In genomic region chr11:68903631-68904457, GRCh38 we compare ENCODE assay signal across 8 cellular contexts. TPM values are rescaled to one million over a fixed set of nuclear protein-coding genes. Genes with fewer than 3 reads are reported as not detected.
DNase-seq lines count a peak whose midpoint lies in the region; ATAC-seq and TF ChIP-seq lines count a peak whose summit lies in the region.

Gene IGHMBP2 (plus strand): TSS chr11:68903891. CDS start chr11:68903953, 62 bp downstream.
Gene MRPL21 (minus strand): TSS chr11:68903832. CDS start chr11:68903810, 22 bp downstream.

- peak within 1 kb of the TSS; percentile 93 for H3K4me3 ChIP-seq in A673 (ENCODE audit: low read depth, low read length, poor library complexity, severe bottlenecking)

- CTCF ChIA-PET in A673 (lab: Charles Lee) = no interaction called here
- CTCF ChIA-PET in activated CD4-positive, alpha-beta T cell treated with anti-CD3 and anti-CD28 coated beads for 36 hours (lab: Charles Lee) = interaction anchor here (0.6 to 1.6 kb wide), 4 partner anchors 14 to 539 kb away, joined by 3 to 4 read pairs (median 3); partner anchors contain the start of gene CPT1A

- DNase-seq in A673 (ENCODE audit: low spot score) (peak; percentile 92), NCI-H345 treated with DMSO at 0.1 percent for 48 hours (lab: John Stamatoyannopoulos, UW; ENCODE audit: unreplicated experiment) (peak; percentile 62)
- DNase-seq in activated CD4-positive, alpha-beta T cell treated with anti-CD3 and anti-CD28 coated beads for 36 hours = peak; percentile 93
- peak; percentile 75 to 83 for DNase-seq in stimulated activated CD4-positive, alpha-beta T cell treated with anti-CD3 and anti-CD28 coated beads, Interleukin-1b, Interleukin-23, amount 100 ng/mL, for 4 hours (ENCODE audit: low read depth in 2 of 2)

- intact Hi-C loops in A673 (cut with micrococcal nuclease; ENCODE audit: unreplicated experiment) = no loop called here
- intact Hi-C loops in activated CD4-positive, alpha-beta T cell treated with anti-CD3 and anti-CD28 coated beads for 36 hours (cut with DNase I, micrococcal nuclease) = loop anchor here (1.0 to 10.0 kb wide), 10 partner anchors 59 to 1371 kb away; partner anchors contain the start of genes C11orf24 (in 1 of the 2), KMT5B (in 1 of the 2), LTO1 (in 1 of the 2) and PPFIA1 (in 1 of the 2)

- no peak for TF ChIP-seq CTCF in A673 (conservative IDR thresholded peaks at IDR 0.05; ENCODE audit: low read depth, low read length)

- no peaks in the 10 kb centered on the region for H3K27me3 ChIP-seq in A673 (replicated peaks; ENCODE audit: insufficient read depth, low read depth, low read length, poor library complexity)
- no peaks in the 10 kb centered on the region for H3K27me3 ChIP-seq in layer of hippocampus (ENCODE audit: control insufficient read depth, insufficient read depth, low read length)

- POLR2A ChIA-PET in A673 (lab: Charles Lee; ENCODE audit: low non-redundant PET) = no interaction called here
- POLR2A ChIA-PET in activated CD4-positive, alpha-beta T cell treated with anti-CD3 and anti-CD28 coated beads for 36 hours (lab: Charles Lee) = interaction anchor here (0.6 kb wide), 1 partner anchor 132 kb away, joined by 3 read pairs; no protein-coding TSS in a partner anchor

- peak; percentile 69 for ATAC-seq in GM18861 (IDR thresholded peaks at IDR 0.05; ENCODE audit: unreplicated experiment)
- peak; percentile 72 for ATAC-seq in HG03097 (IDR thresholded peaks at IDR 0.05; ENCODE audit: low FRiP score, unreplicated experiment)
- peak; percentile 94 for ATAC-seq in activated CD4-positive, alpha-beta T cell treated with anti-CD3 and anti-CD28 coated beads for 36 hours

- peaks cover 31% of the 10 kb centered on the region for H3K36me3 Mint-ChIP-seq in activated CD4-positive, alpha-beta T cell treated with anti-CD3 and anti-CD28 coated beads for 36 hours (ENCODE audit: low read depth)

- H3K27ac ChIP-seq in A673 (ENCODE audit: low read depth, low read length, poor library complexity, severe bottlenecking) (peak within 1 kb of the TSS; percentile 92), cingulate gyrus (ENCODE audit: low read depth, low read length) (peak within 1 kb of the TSS; percentile 66), layer of hippocampus (ENCODE audit: low read depth, low read length) (peak within 1 kb of the TSS; percentile 67)

- H3K27ac Mint-ChIP-seq in activated CD4-positive, alpha-beta T cell treated with anti-CD3 and anti-CD28 coated beads for 36 hours = peak within 1 kb of the TSS; percentile 91

- peaks cover 41% of the 10 kb centered on the region for H3K36me3 ChIP-seq in A673 (ENCODE audit: insufficient read depth, low read length, poor library complexity, severe bottlenecking)

- peaks cover 22% of the 10 kb centered on the region for H3K4me1 ChIP-seq in A673 (ENCODE audit: insufficient read depth, low read length, poor library complexity, severe bottlenecking)

- H3K4me1 Mint-ChIP-seq in activated CD4-positive, alpha-beta T cell treated with anti-CD3 and anti-CD28 coated beads for 36 hours = peaks cover 29% of the 10 kb centered on the region

- no peaks in the 10 kb centered on the region for H3K9me3 ChIP-seq in A673 (ENCODE audit: low read depth, low read length, poor library complexity, severe bottlenecking)

- H3K4me3 Mint-ChIP-seq in activated CD4-positive, alpha-beta T cell treated with anti-CD3 and anti-CD28 coated beads for 36 hours = peak within 1 kb of the TSS; percentile 93

- BruUV-seq in A673 (replicated peaks; lab: Mats Ljungman, UMichigan) = no TSS peak

- H3K9me3 Mint-ChIP-seq in activated CD4-positive, alpha-beta T cell treated with anti-CD3 and anti-CD28 coated beads for 36 hours (ENCODE audit: low read depth) = no peaks in the 10 kb centered on the region

- H3K27me3 Mint-ChIP-seq in activated CD4-positive, alpha-beta T cell treated with anti-CD3 and anti-CD28 coated beads for 36 hours = no peaks in the 10 kb centered on the region

RNA-seq across cellular contexts. Expression of gene IGHMBP2, which starts in this region (rescaled TPM):
- 48.7 and 49.9 TPM in 2 replicates for total RNA-seq in A673 (2021)
- 10 to 100 TPM; 20.9 to 25.4 TPM for total RNA-seq in activated CD4-positive, alpha-beta T cell treated with anti-CD3 and anti-CD28 coated beads for 36 hours

RNA-seq across cellular contexts. Expression of gene MRPL21, which starts in this region (rescaled TPM):
- 126 and 138 TPM in 2 replicates for total RNA-seq in A673 (2021)
- total RNA-seq in activated CD4-positive, alpha-beta T cell treated with anti-CD3 and anti-CD28 coated beads for 36 hours = 100 to 1,000 TPM; 100 to 102 TPM

Comparison
In these comparisons a context has a peak if more than half of its experiments do, and no peak if none do; other contexts are left out.
1. Peak in every context shown above with its lines: DNase-seq, ATAC-seq, H3K4me3 ChIP-seq and H3K27ac ChIP-seq.